In the genomic region with DNA sequence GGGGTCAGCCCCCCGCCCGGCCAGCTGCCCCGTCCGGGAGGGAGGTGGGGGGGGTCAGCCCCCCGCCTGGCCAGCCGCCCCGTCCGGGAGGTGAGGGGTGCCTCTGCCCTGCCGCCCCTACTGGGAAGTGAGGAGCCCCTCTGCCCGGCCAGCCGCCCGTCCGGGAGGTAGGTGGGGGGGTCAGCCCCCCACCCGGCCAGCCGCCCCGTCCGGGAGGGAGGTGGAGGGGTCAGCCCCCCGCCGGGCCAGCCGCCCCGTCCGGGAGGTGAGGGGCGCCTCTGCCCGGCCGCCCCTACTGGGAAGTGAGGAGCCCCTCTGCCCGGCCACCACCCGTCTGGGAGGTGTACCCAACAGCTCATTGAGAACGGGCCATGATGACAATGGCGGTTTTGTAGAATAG, we compare ENCODE assay signal across 2 cellular contexts. TPM values are rescaled to one million over a fixed set of nuclear protein-coding genes. Genes with fewer than 3 reads are reported as not detected.
"Had no signal": no experiment of that assay in that cellular context is flagged by ENCODE, and none has a peak within 500 bp of the region (broad histone marks: within the 10 kb centered on the region; RNA-seq: fewer than 3 reads in every experiment).

No MANE protein-coding gene starts in this region.

RNA-seq across cellular contexts. Expression of a gene that starts 21.0 kb away (rescaled TPM):
- total RNA-seq: activated T-helper 2 cell treated with anti-CD3 and anti-CD28 coated beads, Interferon-gamma antibody, Interleukin-2, Interleukin-4, amounts not matched to agents 10 μg/mL and 5 μg/mL and 100 μg/mL, durations not matched to agents 14 hours and 24 hours and 36 hours; bronchial epithelial cell had no signal

RNA-seq across cellular contexts. Expression of a gene that starts 42.0 kb away (rescaled TPM):
- total RNA-seq: bronchial epithelial cell had no signal
